In the genomic region with DNA sequence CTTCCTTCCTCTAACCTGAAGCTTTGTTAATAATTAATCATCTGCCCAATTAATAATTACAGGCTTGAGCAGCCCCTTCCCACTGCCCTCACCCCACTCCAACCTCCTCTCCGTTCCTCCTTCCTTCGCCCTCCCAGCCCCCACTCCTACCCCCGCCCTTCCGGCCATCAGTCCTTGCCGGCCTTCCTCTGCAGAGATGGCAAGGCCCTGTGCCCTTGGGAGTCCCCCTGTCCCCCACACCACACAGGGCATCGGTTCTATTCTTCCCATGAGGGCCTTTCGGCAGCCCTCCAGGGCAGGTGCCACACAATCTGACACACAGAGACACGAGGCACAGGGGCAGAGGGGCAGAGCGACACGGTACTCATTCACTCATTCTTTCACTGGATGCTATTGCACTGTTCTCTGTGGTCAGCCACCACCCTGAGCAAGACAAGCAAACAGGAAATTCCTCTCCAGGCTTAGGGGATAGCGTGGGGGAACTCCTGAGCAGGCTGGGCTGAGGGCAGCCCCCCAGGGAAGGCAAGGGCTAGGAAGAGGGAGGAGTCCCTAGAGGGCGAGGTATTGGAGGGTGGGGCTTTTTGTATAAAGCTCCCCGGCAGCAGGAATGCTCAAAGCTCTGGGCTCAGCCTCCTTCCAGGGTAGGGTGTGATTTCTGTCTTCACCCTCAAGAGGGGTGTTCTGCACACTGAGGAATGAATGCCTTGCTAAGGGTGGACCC, we compare ENCODE assay signal across 8 cellular contexts. TPM values are rescaled to one million over a fixed set of nuclear protein-coding genes. Genes with fewer than 3 reads are reported as not detected.
DNase-seq lines count a peak whose midpoint lies in the region; ATAC-seq and TF ChIP-seq lines count a peak whose summit lies in the region.

No MANE protein-coding gene starts in this region.

- CTCF ChIA-PET in Caco-2 (lab: Charles Lee), result interaction anchor here (0.6 to 3.2 kb wide), 9 partner anchors 19 to 128 kb away, joined by 3 to 13 read pairs (median 3); partner anchors contain the start of genes ATF4, MIEF1 and TAB1

- ATAC-seq in GM21390 (IDR thresholded peaks at IDR 0.05; ENCODE audit: unreplicated experiment), result peak; percentile 64
- no peak for ATAC-seq in HG02885 (IDR thresholded peaks at IDR 0.05; ENCODE audit: poor library complexity, unreplicated experiment)

- H3K9ac ChIP-seq in NT2/D1 (ENCODE audit: insufficient read length, low read depth) (peak overlapping the region; percentile 70), duodenal mucosa (ENCODE audit: low read depth in 1 of 2, low read length in 2 of 2) (peak overlapping the region; percentile 71 to 87), neural progenitor cell (no peak overlapping the region)

- H3K9me3 ChIP-seq in Caco-2 (no peaks in the 10 kb centered on the region), NT2/D1 (ENCODE audit: insufficient read depth, low read length) (no peaks in the 10 kb centered on the region), duodenal mucosa (ENCODE audit: control insufficient read depth in 1 of 2, low read length in 2 of 2) (no peaks in the 10 kb centered on the region), neural progenitor cell (ENCODE audit: low read depth) (no peaks in the 10 kb centered on the region), ovary (no peaks in the 10 kb centered on the region)

- H3K36me3 ChIP-seq in Caco-2 (ENCODE audit: control insufficient read depth, insufficient read depth, low read length) (no peaks in the 10 kb centered on the region), NT2/D1 (ENCODE audit: insufficient read depth, insufficient read length, low read length) (no peaks in the 10 kb centered on the region), duodenal mucosa (ENCODE audit: control insufficient read depth in 1 of 2, insufficient read depth in 2 of 2, low read length in 2 of 2) (peaks cover 0 to 4% of the 10 kb centered on the region in 2 donors), neural progenitor cell (no peaks in the 10 kb centered on the region), ovary (no peaks in the 10 kb centered on the region)

- H3K36me3 Mint-ChIP-seq in Caco-2 (ENCODE audit: insufficient read depth, unreplicated experiment) (peaks cover 1% of the 10 kb centered on the region), neural progenitor cell (peaks cover 2% of the 10 kb centered on the region)

- intact Hi-C loops in Caco-2 (cut with micrococcal nuclease; ENCODE audit: unreplicated experiment) (loop anchor here (5.0 kb wide), 1 partner anchor 526 kb away; no protein-coding TSS in a partner anchor), ovary (cut with DNase I) (no loop called here)

- BruUV-seq in Caco-2 (replicated peaks; lab: Mats Ljungman, UMichigan), result no TSS peak

- H3K4me3 Mint-ChIP-seq in Caco-2 (ENCODE audit: unreplicated experiment) (peak overlapping the region; percentile 67), neural progenitor cell (peak overlapping the region; percentile 64)

- H3K27me3 ChIP-seq in Caco-2 (replicated peaks; ENCODE audit: control insufficient read depth, insufficient read depth, low read length), result no peaks in the 10 kb centered on the region
- no peaks in the 10 kb centered on the region for H3K27me3 ChIP-seq in NT2/D1 (ENCODE audit: insufficient read depth, insufficient read length)
- H3K27me3 ChIP-seq in duodenal mucosa (ENCODE audit: control insufficient read depth in 1 of 2, insufficient read depth in 2 of 2, low read length in 2 of 2), result no peaks in the 10 kb centered on the region
- no peaks in the 10 kb centered on the region for H3K27me3 ChIP-seq in neural progenitor cell
- no peaks in the 10 kb centered on the region for H3K27me3 ChIP-seq in ovary

- H3K27me3 Mint-ChIP-seq in Caco-2 (ENCODE audit: insufficient read depth, unreplicated experiment), result no peaks in the 10 kb centered on the region
- H3K27me3 Mint-ChIP-seq in neural progenitor cell (ENCODE audit: insufficient read depth, low read depth), result no peaks in the 10 kb centered on the region

- H3K79me2 ChIP-seq in neural progenitor cell (ENCODE audit: low read depth), result no peaks in the 10 kb centered on the region

- TF ChIP-seq CTCF in Caco-2 (IDR thresholded peaks at IDR 0.05; ENCODE audit: insufficient read depth in 1 of 2, low read depth in 1 of 2, low read length in 1 of 2, severe bottlenecking in 1 of 2, unreplicated experiment in 1 of 2) (no peak), neural progenitor cell (IDR thresholded peaks at IDR 0.05) (no peak), ovary (IDR thresholded peaks at IDR 0.05) (no peak)

- peaks cover 78% of the 10 kb centered on the region for H3K4me1 ChIP-seq in Caco-2
- peaks cover 51% of the 10 kb centered on the region for H3K4me1 ChIP-seq in NT2/D1 (ENCODE audit: insufficient read depth, insufficient read length)
- peaks cover 89 to 90% of the 10 kb centered on the region in 2 donors for H3K4me1 ChIP-seq in duodenal mucosa (ENCODE audit: control insufficient read depth in 1 of 2, insufficient read depth in 2 of 2, low read length in 2 of 2)
- peaks cover 58% of the 10 kb centered on the region for H3K4me1 ChIP-seq in neural progenitor cell
- H3K4me1 ChIP-seq in ovary (ENCODE audit: insufficient read depth), result peaks cover 16% of the 10 kb centered on the region

- H3K27ac Mint-ChIP-seq in Caco-2 (ENCODE audit: unreplicated experiment) (peak overlapping the region; percentile 98), neural progenitor cell (no peak overlapping the region)

- H3K4me3 ChIP-seq in Caco-2 (ENCODE audit: low read depth, low read length), result peak overlapping the region; percentile 36; the same call in 1 of the 2 replicates
- H3K4me3 ChIP-seq in NT2/D1 (ENCODE audit: insufficient read length, low read depth), result peak overlapping the region; percentile 8
- H3K4me3 ChIP-seq in duodenal mucosa (ENCODE audit: low read depth in 1 of 2, low read length in 2 of 2), result peak overlapping the region; percentile 67 to 74
- no peak overlapping the region for H3K4me3 ChIP-seq in neural progenitor cell
- no peak overlapping the region for H3K4me3 ChIP-seq in ovary

- peak overlapping the region; percentile 61 for H3K4me2 ChIP-seq in neural progenitor cell

- WGBS in ovary, 3 donors, result 23 to 38% (median 28%) methylated on average over 13 of the region's 13 CpGs

- DNase-seq in Caco-2, result peak; percentile 56 to 80
- DNase-seq in NT2/D1 (ENCODE audit: low read depth, low spot score), result no peak
- DNase-seq in neural progenitor cell (ENCODE audit: low spot score), result peak; percentile 36
- no peak for DNase-seq in effector CD4-positive, alpha-beta T cell
- no peak for DNase-seq in ovary

- no peaks in the 10 kb centered on the region for H3K9me3 Mint-ChIP-seq in Caco-2 (ENCODE audit: unreplicated experiment)
- H3K9me3 Mint-ChIP-seq in neural progenitor cell, result peaks cover 2% of the 10 kb centered on the region

- TF ChIP-seq EP300 in ovary (IDR thresholded peaks at IDR 0.05), result no peak

- H3F3A ChIP-seq in neural progenitor cell (ENCODE audit: low read depth), result peaks cover 19% of the 10 kb centered on the region

- H3K27ac ChIP-seq in duodenal mucosa (ENCODE audit: low read depth, low read length) (peak overlapping the region; percentile 93), neural progenitor cell (peak overlapping the region; percentile 27), ovary (no peak overlapping the region)

- POLR2A ChIA-PET in Caco-2 (lab: Charles Lee), result interaction anchor here (0.6 to 1.2 kb wide), 3 partner anchors 19 to 142 kb away, joined by 5 to 7 read pairs (median 6); no protein-coding TSS in a partner anchor

- H3K4me1 Mint-ChIP-seq in Caco-2 (ENCODE audit: low read depth, unreplicated experiment), result peaks cover 67% of the 10 kb centered on the region
- peaks cover 67% of the 10 kb centered on the region for H3K4me1 Mint-ChIP-seq in neural progenitor cell

- peaks cover 81% of the 10 kb centered on the region for H4K20me1 ChIP-seq in neural progenitor cell (ENCODE audit: low read depth)

- TF ChIP-seq POLR2A in ovary (IDR thresholded peaks at IDR 0.05), result no peak

- H2AFZ ChIP-seq in neural progenitor cell (replicated peaks), result no peak overlapping the region

RNA-seq across cellular contexts. Expression of gene MGAT3, which starts 14.8 kb away (rescaled TPM):
- 15.5 and 16.6 TPM in 2 replicates for total RNA-seq in Caco-2 (2022)
- total RNA-seq in neural progenitor cell (ENCODE audit: low replicate concordance), result 7.5 and 18.5 TPM in 2 replicates
- total RNA-seq in ovary, result 1 to 10 TPM in 5 of 7 donors, under 1 TPM in 2; 0.91 to 5.9 (median 1.1) TPM
- polyA plus RNA-seq in ovary, result 1 to 10 TPM; 2.1 to 2.3 TPM

RNA-seq across cellular contexts. Expression of gene MIEF1, which starts 30.5 kb away (rescaled TPM):
- 47.4 and 49.4 TPM in 2 replicates for total RNA-seq in Caco-2 (2022)
- total RNA-seq in neural progenitor cell (ENCODE audit: low replicate concordance), result 22.0 and 32.7 TPM in 2 replicates
- total RNA-seq in ovary, result 10 to 100 TPM; 13.1 to 23.9 (median 19.9) TPM
- polyA plus RNA-seq in ovary, result 10 to 100 TPM; 11.4 to 19.2 TPM

RNA-seq across cellular contexts. Expression of gene ATF4, which starts 48.8 kb away (rescaled TPM):
- 610 and 647 TPM in 2 replicates for total RNA-seq in Caco-2 (2022)
- total RNA-seq in neural progenitor cell (ENCODE audit: low replicate concordance), result 189 and 230 TPM in 2 replicates
- 100 to 1,000 TPM; 212 to 611 (median 246) TPM for total RNA-seq in ovary
- 100 to 1,000 TPM; 393 to 398 TPM for polyA plus RNA-seq in ovary

Comparison
In these comparisons a context has a peak if more than half of its experiments do, and no peak if none do; other contexts are left out.
1. DNase-seq: peak in Caco-2 (2 of 2) and neural progenitor cell (single experiment); none in NT2/D1 (single experiment), effector CD4-positive, alpha-beta T cell (single experiment) and ovary (0 of 5).
2. H3K4me3 ChIP-seq: peak in Caco-2 (single experiment), NT2/D1 (single experiment) and duodenal mucosa (2 of 2); none in neural progenitor cell (single experiment) and ovary (single experiment).
3. H3K27ac ChIP-seq: peak in duodenal mucosa (single experiment) and neural progenitor cell (single experiment); none in ovary (0 of 2).